8 cellular contexts compared by ENCODE assay signal in genomic region chr7:4753610-4754432, GRCh38. TPM values are rescaled to one million over a fixed set of nuclear protein-coding genes. Genes with fewer than 3 reads are reported as not detected.
DNase-seq lines count a peak whose midpoint lies in the region; ATAC-seq and TF ChIP-seq lines count a peak whose summit lies in the region.

No MANE protein-coding gene starts in this region.

- POLR2A ChIA-PET in T-cell (lab: Charles Lee) = no interaction called here

- CTCF ChIA-PET in T-cell (lab: Charles Lee) = interaction anchor here (0.6 to 1.5 kb wide), 4 partner anchors 70 to 146 kb away, joined by 3 to 4 read pairs (median 4); no protein-coding TSS in a partner anchor

- peaks cover 4% of the 10 kb centered on the region; the same call in 1 of the 2 replicates for H3K36me3 ChIP-seq in Karpas-422 (ENCODE audit: insufficient read depth, low read length)
- peaks cover 0 to 46% of the 10 kb centered on the region in 2 donors for H3K36me3 ChIP-seq in adrenal gland (replicated peaks in 1 of 2)
- H3K36me3 ChIP-seq in sigmoid colon = peaks cover 22 to 46% (median 46%) of the 10 kb centered on the region in 4 donors

- ATAC-seq in GM21737 (IDR thresholded peaks at IDR 0.05; ENCODE audit: unreplicated experiment) (peak; percentile 67), T-cell (replicated peaks in 1 of 4) (peak; percentile 91 to 97 (median 96)), right cardiac atrium (peak; percentile 82 to 83)

- no peak overlapping the region for H3K27ac ChIP-seq in Karpas-422 (ENCODE audit: low read length)
- peak overlapping the region in 2 of 5 donors; percentile 10 to 20 for H3K27ac ChIP-seq in adrenal gland
- no peak overlapping the region for H3K27ac ChIP-seq in right cardiac atrium (ENCODE audit: low read length)
- H3K27ac ChIP-seq in sigmoid colon = peak overlapping the region in 3 of 4 donors; percentile 17 to 66 (median 62)

- H3K27me3 Mint-ChIP-seq in T-cell = no peaks in the 10 kb centered on the region

- no peaks in the 10 kb centered on the region for H3K9me2 ChIP-seq in Karpas-422 (replicated peaks; ENCODE audit: insufficient read depth, low read length)

- 21 to 44% (median 36%) methylated on average over 14 to 30 of the region's 30 CpGs for WGBS in adrenal gland, 4 donors
- 49% methylated on average over 30 of the region's 30 CpGs for WGBS in right cardiac atrium
- 45 to 53% methylated on average over 30 of the region's 30 CpGs for WGBS in sigmoid colon, 2 donors

- no peak overlapping the region for H3K4me3 Mint-ChIP-seq in T-cell

- H3K9me3 ChIP-seq in Karpas-422 (ENCODE audit: low read length) = no peaks in the 10 kb centered on the region
- no peaks in the 10 kb centered on the region for H3K9me3 ChIP-seq in adrenal gland (replicated peaks in 1 of 3)
- H3K9me3 ChIP-seq in right cardiac atrium (ENCODE audit: control insufficient read depth, low read length) = no peaks in the 10 kb centered on the region
- H3K9me3 ChIP-seq in sigmoid colon = no peaks in the 10 kb centered on the region

- H3K27ac Mint-ChIP-seq in T-cell = peak overlapping the region in 1 of 2 donors; percentile 72

- H3K79me2 ChIP-seq in Karpas-422 (ENCODE audit: low read length) = peaks cover 28% of the 10 kb centered on the region; the same call in 1 of the 2 replicates

- H3K9me3 Mint-ChIP-seq in T-cell = no peaks in the 10 kb centered on the region

- peak; percentile 85 for DNase-seq in ELF-1 (ENCODE audit: low read depth, low spot score)
- peak; percentile 91 for DNase-seq in Karpas-422
- peak; percentile 63 to 90 (median 82) for DNase-seq in T-cell
- peak; percentile 71 to 91 (median 84) for DNase-seq in adrenal gland
- peak; percentile 77 to 92 (median 90) for DNase-seq in right cardiac atrium
- peak; percentile 90 for DNase-seq in sigmoid colon
- DNase-seq in NCI-H1048 (lab: John Stamatoyannopoulos, UW) = no peak

- no peak overlapping the region for H3K9ac ChIP-seq in Karpas-422 (ENCODE audit: low read length)

- H4K20me1 ChIP-seq in Karpas-422 (ENCODE audit: insufficient read depth, low read depth, low read length) = peaks cover 12% of the 10 kb centered on the region; the same call in 1 of the 2 replicates

- TF ChIP-seq POLR2A in adrenal gland (IDR thresholded peaks at IDR 0.05) = no peak
- TF ChIP-seq POLR2A in sigmoid colon (IDR thresholded peaks at IDR 0.05) = no peak

- no peaks in the 10 kb centered on the region for H3K4me1 ChIP-seq in Karpas-422 (ENCODE audit: low read length)
- peaks cover 0 to under 1% of the 10 kb centered on the region in 2 donors for H3K4me1 ChIP-seq in adrenal gland (replicated peaks in 1 of 2)
- H3K4me1 ChIP-seq in right cardiac atrium (ENCODE audit: control insufficient read depth, insufficient read depth, low read length) = no peaks in the 10 kb centered on the region
- H3K4me1 ChIP-seq in sigmoid colon = peaks cover 0 to 15% (median 14%) of the 10 kb centered on the region in 4 donors

- H3K4me2 ChIP-seq in Karpas-422 (ENCODE audit: low read depth, low read length, poor library complexity, severe bottlenecking) = no peak overlapping the region

- peaks cover 6% of the 10 kb centered on the region for H3K36me3 Mint-ChIP-seq in T-cell

- peaks cover 11 to 27% (median 24%) of the 10 kb centered on the region in 3 donors for H3K4me1 Mint-ChIP-seq in T-cell

- no peak for TF ChIP-seq EP300 in sigmoid colon (IDR thresholded peaks at IDR 0.05)

- no peaks in the 10 kb centered on the region for H3K27me3 ChIP-seq in Karpas-422 (ENCODE audit: low read length)
- no peaks in the 10 kb centered on the region for H3K27me3 ChIP-seq in adrenal gland
- H3K27me3 ChIP-seq in right cardiac atrium (ENCODE audit: control insufficient read depth, insufficient read depth) = no peaks in the 10 kb centered on the region
- H3K27me3 ChIP-seq in sigmoid colon = no peaks in the 10 kb centered on the region

- peak; percentile 88 to 94 (median 92) for TF ChIP-seq CTCF in adrenal gland (IDR thresholded peaks at IDR 0.05)
- TF ChIP-seq CTCF in sigmoid colon (IDR thresholded peaks at IDR 0.05) = peak; percentile 87 to 94 (median 92)

- H3K4me3 ChIP-seq in Karpas-422 (ENCODE audit: low read length) (no peak overlapping the region), adrenal gland (no peak overlapping the region), right cardiac atrium (ENCODE audit: low read length) (no peak overlapping the region), sigmoid colon (no peak overlapping the region)

- no peak overlapping the region for H2AFZ ChIP-seq in Karpas-422 (ENCODE audit: low read length)

- intact Hi-C loops in adrenal gland (cut with DNase I) = loop anchor here in 1 of 2 donors (5.0 kb wide), 1 partner anchor 72 kb away; the partner anchor contains the start of gene FOXK1
- intact Hi-C loops in right cardiac atrium (cut with DNase I) = loop anchor here in 3 of 4 donors (5.0 to 10.0 kb wide), 5 partner anchors 67 to 139 kb away; partner anchors contain the start of gene FOXK1 (in 2 of the 3)
- intact Hi-C loops in sigmoid colon (cut with DNase I) = loop anchor here (2.0 kb wide), 1 partner anchor 71 kb away; the partner anchor contains the start of gene FOXK1

RNA-seq across cellular contexts. Expression of gene AP5Z1, which starts 21.6 kb away (rescaled TPM):
- total RNA-seq in Karpas-422 (2014; rRNA removed; shearing (Covaris generic); ENCODE audit: low replicate concordance) = 14.5 and 41.1 TPM in 2 replicates
- 100 to 1,000 TPM in 4 of 5 donors, 10 to 100 TPM in 1; 93.6 to 126 (median 110) TPM for total RNA-seq in T-cell
- 10 to 100 TPM; 35.2 to 68.4 (median 49.5) TPM for total RNA-seq in adrenal gland
- 100 to 1,000 TPM in 2 of 3 donors, 1 to 10 TPM in 1; 8.4 to 188 (median 112) TPM for polyA plus RNA-seq in adrenal gland
- 10 to 100 TPM; 10.5 to 17.3 (median 15.2) TPM for total RNA-seq in right cardiac atrium
- 12.4 TPM for polyA plus RNA-seq in right cardiac atrium
- 10 to 100 TPM; 17.1 to 24.6 (median 19.8) TPM for total RNA-seq in sigmoid colon
- 10 to 100 TPM; 16.8 to 66.0 (median 20.3) TPM for polyA plus RNA-seq in sigmoid colon

Comparison
In these comparisons a context has a peak if more than half of its experiments do, and no peak if none do; other contexts are left out.
1. H3K27ac ChIP-seq: peak in sigmoid colon (3 of 4); none in Karpas-422 (single experiment) and right cardiac atrium (single experiment).
2. Peak in every context shown above with its lines, with median percentiles within 50 percentile points of each other: ATAC-seq.